In the genomic region with DNA sequence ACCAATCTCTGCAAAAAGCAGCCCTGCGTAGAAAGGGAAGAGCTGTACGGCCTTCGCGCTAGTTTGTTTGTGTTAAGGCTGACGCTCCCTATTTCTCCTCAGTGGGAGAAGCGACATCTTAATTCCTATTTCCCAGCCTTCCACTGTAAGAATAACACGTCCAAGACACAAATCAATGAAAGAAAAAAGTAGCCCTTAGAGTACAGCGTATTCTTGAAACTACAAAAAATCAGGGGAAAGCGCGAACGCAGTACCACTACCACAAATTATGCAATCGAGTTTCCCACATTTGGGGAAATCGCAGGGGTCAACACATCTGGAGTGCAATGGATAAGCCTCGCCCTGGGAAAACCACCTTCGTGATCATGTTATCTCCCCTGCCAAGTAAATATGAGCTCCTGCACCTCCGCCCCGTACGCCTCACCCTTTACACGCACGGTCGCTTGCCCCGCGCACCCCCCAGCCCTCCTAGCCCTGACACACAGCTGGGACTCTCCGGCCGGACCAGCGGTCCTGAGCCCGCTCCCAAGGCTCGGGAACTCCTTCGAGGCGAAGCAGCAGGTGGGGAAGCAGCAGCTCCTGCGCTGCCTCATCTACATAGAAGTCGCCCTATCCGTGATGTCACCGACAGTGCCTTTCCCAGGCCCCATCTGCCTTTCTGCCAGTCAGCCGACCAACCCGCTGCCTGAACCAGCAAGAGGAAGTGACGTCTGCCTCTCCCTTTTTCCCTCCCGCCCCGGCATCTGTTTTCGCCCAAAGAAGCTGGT, we compare ENCODE assay signal across 8 cellular contexts.
A peak's percentile ranks its signal among the peaks of the same experiment; 100 is the strongest.
DNase-seq lines count a peak whose midpoint lies in the region; ATAC-seq and TF ChIP-seq lines count a peak whose summit lies in the region.

No MANE protein-coding gene starts in this region.

- TF ChIP-seq CTCF in H9 (conservative IDR thresholded peaks at IDR 0.05) (no peak), right lobe of liver (IDR thresholded peaks at IDR 0.05) (no peak)
- no peak for TF ChIP-seq CTCF in activated CD8-positive, alpha-beta T cell treated with anti-CD3 and anti-CD28 coated beads for 36 hours (IDR thresholded peaks at IDR 0.05)

- H3K9ac ChIP-seq in H9 (ENCODE audit: extremely low read depth, insufficient read length, low read length) = no peak overlapping the region
- H3K9ac ChIP-seq in duodenal mucosa (ENCODE audit: low read depth in 1 of 2, low read length in 2 of 2) = peak overlapping the region; percentile 65 to 78

- no peaks in the 10 kb centered on the region for H3K79me1 ChIP-seq in H9 (ENCODE audit: insufficient read depth, low read depth, low read length, poor library complexity, severe bottlenecking)

- H3K9me3 ChIP-seq in H9 (ENCODE audit: control insufficient read depth, low read depth, low read length) (no peaks in the 10 kb centered on the region), duodenal mucosa (ENCODE audit: control insufficient read depth in 1 of 2, low read length in 2 of 2) (no peaks in the 10 kb centered on the region), right lobe of liver (no peaks in the 10 kb centered on the region)

- intact Hi-C loops in activated CD8-positive, alpha-beta T cell treated with anti-CD3 and anti-CD28 coated beads for 36 hours (cut with micrococcal nuclease) = no loop called here
- intact Hi-C loops in right lobe of liver (cut with DNase I) = no loop called here

- H3K4me1 ChIP-seq in H9 (ENCODE audit: insufficient read depth, low read length) = no peaks in the 10 kb centered on the region; the same call in 1 of the 2 replicates
- H3K4me1 ChIP-seq in duodenal mucosa (ENCODE audit: control insufficient read depth in 1 of 2, insufficient read depth in 2 of 2, low read length in 2 of 2) = peaks cover 0 to 5% of the 10 kb centered on the region in 2 donors
- H3K4me1 ChIP-seq in right lobe of liver = no peaks in the 10 kb centered on the region

- no peak overlapping the region for H3K4ac ChIP-seq in H9 (ENCODE audit: low read depth, low read length)

- no peak overlapping the region for H2BK5ac ChIP-seq in H9 (ENCODE audit: insufficient read length, low read length)

- H4K20me1 ChIP-seq in H9 (ENCODE audit: control insufficient read depth, insufficient read depth, insufficient read length) = no peaks in the 10 kb centered on the region

- peak overlapping the region; percentile 75 to 79 for H3K4me3 Mint-ChIP-seq in H9
- peak overlapping the region; percentile 84 for H3K4me3 Mint-ChIP-seq in activated CD8-positive, alpha-beta T cell treated with anti-CD3 and anti-CD28 coated beads for 36 hours

- no peak overlapping the region for H2BK120ac ChIP-seq in H9 (ENCODE audit: low read depth, low read length, poor library complexity, severe bottlenecking)

- no peak overlapping the region for H4K8ac ChIP-seq in H9 (replicated peaks; ENCODE audit: insufficient read length, low read depth, low read length)

- H2AK5ac ChIP-seq in H9 (ENCODE audit: insufficient read length, low read length) = no peak overlapping the region

- ATAC-seq in activated CD8-positive, alpha-beta T cell treated with anti-CD3 and anti-CD28 coated beads for 36 hours = peak; percentile 86
- peak; percentile 93 to 97 (median 96) for ATAC-seq in right lobe of liver

- POLR2A ChIA-PET in activated CD8-positive, alpha-beta T cell treated with anti-CD3 and anti-CD28 coated beads for 36 hours (lab: Charles Lee) = interaction anchor here (0.7 to 6.2 kb wide), 23 partner anchors 9 to 134 kb away, joined by 3 to 82 read pairs (median 7); no protein-coding TSS in a partner anchor

- no peak overlapping the region for H2AFZ ChIP-seq in H9 (ENCODE audit: low read length)

- peaks cover 3% of the 10 kb centered on the region for H3K27me3 Mint-ChIP-seq in H9 (ENCODE audit: low read depth)
- H3K27me3 Mint-ChIP-seq in activated CD8-positive, alpha-beta T cell treated with anti-CD3 and anti-CD28 coated beads for 36 hours = no peaks in the 10 kb centered on the region

- H2BK12ac ChIP-seq in H9 (ENCODE audit: insufficient read length, low read depth, low read length) = no peak overlapping the region

- H3K4me2 ChIP-seq in H9 (ENCODE audit: insufficient read depth, insufficient read length, low read length) = peak overlapping the region; percentile 62

- H3K23ac ChIP-seq in H9 (ENCODE audit: insufficient read length, low read depth, low read length) = no peak overlapping the region

- no peak overlapping the region for H2BK15ac ChIP-seq in H9 (ENCODE audit: low read depth, low read length)

- H3K27ac ChIP-seq in H9 (ENCODE audit: insufficient read length, low read depth, low read length) (peak overlapping the region; percentile 40), duodenal mucosa (ENCODE audit: low read depth, low read length) (peak overlapping the region; percentile 84), right lobe of liver (peak overlapping the region; percentile 72 to 84 (median 83))

- H3K23me2 ChIP-seq in H9 (ENCODE audit: insufficient read length, low read depth, low read length, poor library complexity, severe bottlenecking) = peaks cover 6% of the 10 kb centered on the region

- CTCF ChIA-PET in activated CD8-positive, alpha-beta T cell treated with anti-CD3 and anti-CD28 coated beads for 36 hours (lab: Charles Lee) = interaction anchor here (1.0 to 1.2 kb wide), 2 partner anchors 16 to 24 kb away, joined by 6 to 9 read pairs; no protein-coding TSS in a partner anchor

- DNase-seq in DMS153 treated with DMSO at 0.1 percent for 48 hours (lab: John Stamatoyannopoulos, UW; ENCODE audit: unreplicated experiment) = peak; percentile 51
- peak; percentile 99 for DNase-seq in H9
- peak; percentile 83 for DNase-seq in NCI-H510A treated with DMSO at 0.1 percent for 48 hours (lab: John Stamatoyannopoulos, UW)
- DNase-seq in activated CD8-positive, alpha-beta T cell treated with anti-CD3 and anti-CD28 coated beads for 36 hours = peak; percentile 95
- peak; percentile 87 to 90 (median 89) for DNase-seq in right lobe of liver
- DNase-seq in stimulated activated CD4-positive, alpha-beta T cell treated with anti-CD3 and anti-CD28 coated beads, Interleukin-2, amount 100 ng/mL, for 48 hours = peak; percentile 79
- DNase-seq in Kasumi-1 (lab: John Stamatoyannopoulos, UW) = no peak

- H3K36me3 ChIP-seq in duodenal mucosa (ENCODE audit: control insufficient read depth in 1 of 2, insufficient read depth in 2 of 2, low read length in 2 of 2) (no peaks in the 10 kb centered on the region), right lobe of liver (no peaks in the 10 kb centered on the region)

- H2BK20ac ChIP-seq in H9 (ENCODE audit: low read depth, low read length, poor library complexity, severe bottlenecking) = no peak overlapping the region

- peaks cover 18 to 28% of the 10 kb centered on the region in 2 experiments for H3K4me1 Mint-ChIP-seq in H9
- H3K4me1 Mint-ChIP-seq in activated CD8-positive, alpha-beta T cell treated with anti-CD3 and anti-CD28 coated beads for 36 hours (ENCODE audit: low read depth) = peaks cover 30% of the 10 kb centered on the region

- no peaks in the 10 kb centered on the region for H3K79me2 ChIP-seq in H9 (ENCODE audit: insufficient read depth, low read length)

- peak; percentile 61 for TF ChIP-seq POLR2A in right lobe of liver (IDR thresholded peaks at IDR 0.05)

- H4K91ac ChIP-seq in H9 (ENCODE audit: insufficient read length, low read depth, low read length) = no peak overlapping the region

- no peaks in the 10 kb centered on the region for H3K9me3 Mint-ChIP-seq in H9
- no peaks in the 10 kb centered on the region for H3K9me3 Mint-ChIP-seq in activated CD8-positive, alpha-beta T cell treated with anti-CD3 and anti-CD28 coated beads for 36 hours

- peak overlapping the region; percentile 72 to 75 for H3K4me3 ChIP-seq in duodenal mucosa (ENCODE audit: low read depth in 1 of 2, low read length in 2 of 2)
- peak overlapping the region; percentile 39 to 59 (median 56) for H3K4me3 ChIP-seq in right lobe of liver

- H3K27me3 ChIP-seq in H9 (ENCODE audit: insufficient read depth, low read length) (no peaks in the 10 kb centered on the region), duodenal mucosa (ENCODE audit: control insufficient read depth in 1 of 2, insufficient read depth in 2 of 2, low read length in 2 of 2) (no peaks in the 10 kb centered on the region), right lobe of liver (no peaks in the 10 kb centered on the region)

- peak overlapping the region; percentile 96 to 99 (median 98); a peak in 6 of 7 replicates for H3K27ac Mint-ChIP-seq in H9
- H3K27ac Mint-ChIP-seq in activated CD8-positive, alpha-beta T cell treated with anti-CD3 and anti-CD28 coated beads for 36 hours = peak overlapping the region; percentile 99

- H3K18ac ChIP-seq in H9 (ENCODE audit: insufficient read length, low read depth, low read length) = peak overlapping the region; percentile 96

- peak overlapping the region; percentile 65; the same call in 1 of the 2 replicates for H3K14ac ChIP-seq in H9 (ENCODE audit: insufficient read depth, low read length)

- H3T11ph ChIP-seq in H9 (ENCODE audit: low read length) = no peak overlapping the region

- no peak overlapping the region for H4K5ac ChIP-seq in H9 (ENCODE audit: insufficient read length, low read depth, low read length)

- WGBS in H9 (ENCODE audit: extremely low coverage, insufficient read length, low lambda C conversion rate) = no CpG with 5 or more reads among the region's 40 CpGs
- 14% methylated on average over 19 of the region's 40 CpGs for WGBS in right lobe of liver (ENCODE audit: insufficient coverage, low coverage, low lambda C conversion rate, missing lambda C conversion rate)

- H3K56ac ChIP-seq in H9 (ENCODE audit: insufficient read length, low read depth, low read length) = no peak overlapping the region

- H3K36me3 Mint-ChIP-seq in H9 (ENCODE audit: insufficient read depth in 1 of 3, low read depth in 3 of 3) = no peaks in the 10 kb centered on the region
- no peaks in the 10 kb centered on the region for H3K36me3 Mint-ChIP-seq in activated CD8-positive, alpha-beta T cell treated with anti-CD3 and anti-CD28 coated beads for 36 hours (ENCODE audit: low read depth)

Comparison
In these comparisons a context has a peak if more than half of its experiments do, and no peak if none do; other contexts are left out.
1. DNase-seq: peak in DMS153 treated with DMSO at 0.1 percent for 48 hours (single experiment), H9 (single experiment), NCI-H510A treated with DMSO at 0.1 percent for 48 hours (single experiment), activated CD8-positive, alpha-beta T cell treated with anti-CD3 and anti-CD28 coated beads for 36 hours (single experiment), right lobe of liver (3 of 3) and stimulated activated CD4-positive, alpha-beta T cell treated with anti-CD3 and anti-CD28 coated beads, Interleukin-2, amount 100 ng/mL, for 48 hours (2 of 2); none in Kasumi-1 (0 of 2).
2. Peak in every context shown above with its lines, with median percentiles within 50 percentile points of each other: H3K27ac ChIP-seq.